16 cellular contexts compared by ENCODE assay signal in the genomic region with DNA sequence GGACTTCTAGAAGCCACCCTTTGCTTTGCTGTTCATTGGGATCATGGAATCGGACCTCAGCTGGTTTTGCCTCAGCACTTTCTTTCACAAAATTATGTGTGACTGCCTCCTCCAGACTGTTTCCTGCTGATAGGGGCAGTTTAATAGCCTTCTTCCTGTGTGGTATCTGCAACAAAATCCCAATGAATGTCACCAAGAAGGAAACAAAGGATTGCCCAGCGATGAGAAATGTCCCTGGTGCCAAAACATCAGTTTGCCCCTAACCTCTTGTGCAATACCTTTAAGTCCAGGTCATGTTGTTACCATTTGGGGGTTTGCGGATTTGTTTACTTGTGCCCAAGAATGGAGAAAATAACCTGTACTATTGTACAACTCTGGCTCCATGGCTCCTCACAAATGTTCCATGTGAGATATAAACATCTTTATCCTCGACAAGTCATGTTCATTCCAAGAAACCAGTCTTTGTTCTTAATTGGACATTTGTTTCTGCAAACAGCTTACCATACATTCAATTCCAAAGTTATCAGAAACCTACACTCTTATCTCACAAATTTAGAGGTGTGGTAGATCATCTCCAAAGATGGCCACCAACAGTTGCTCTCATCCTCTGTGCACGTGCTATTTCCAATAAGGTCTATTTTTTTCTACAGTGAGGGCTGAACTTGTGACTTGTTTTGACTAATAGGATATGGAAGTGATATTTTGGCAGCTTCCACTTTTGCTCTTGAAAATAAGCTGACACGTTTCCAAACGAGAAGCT. TPM values are rescaled to one million over a fixed set of nuclear protein-coding genes. Genes with fewer than 3 reads are reported as not detected.
DNase-seq lines count a peak whose midpoint lies in the region; ATAC-seq, FAIRE-seq and TF ChIP-seq lines count a peak whose summit lies in the region.
"Had no signal": no experiment of that assay in that cellular context is flagged by ENCODE, and none has a peak within 500 bp of the region (broad histone marks: within the 10 kb centered on the region; RNA-seq: fewer than 3 reads in every experiment).

No MANE protein-coding gene starts in this region.

- in situ Hi-C loops in Panc1 (cut with HindIII; ENCODE audit: low pct_unique_long_range_greater_than_20kb, low sequenced_read_pairs) = no loop called here

- peak overlapping the region; percentile 44 for H3K9ac ChIP-seq in endothelial cell of umbilical vein (replicated peaks; ENCODE audit: extremely low read depth, insufficient read depth, low read length)
- H3K9ac ChIP-seq: KMS-11 had no signal

- TF ChIP-seq CTCF in Panc1 (IDR thresholded peaks at IDR 0.05) (no peak), endothelial cell of umbilical vein (IDR thresholded peaks at IDR 0.05; ENCODE audit: extremely low read depth in 1 of 2, insufficient read depth in 1 of 2, low read depth in 1 of 2, low read length in 2 of 2) (no peak), spleen (IDR thresholded peaks at IDR 0.05 in 8 of 11, conservative IDR thresholded peaks at IDR 0.05 in 3 of 11) (no peak)

- peak overlapping the region; percentile 29 for H3K4me2 ChIP-seq in endothelial cell of umbilical vein (ENCODE audit: insufficient read depth, low read length)
- H3K4me2 ChIP-seq: KMS-11 had no signal

- H3K4me3 ChIP-seq in Panc1 (ENCODE audit: low read depth in 2 of 2, low read length in 2 of 2) (no peak overlapping the region), endothelial cell of umbilical vein (replicated peaks in 1 of 3; ENCODE audit: insufficient read depth in 1 of 3, low read depth in 1 of 3, low read length in 3 of 3) (no peak overlapping the region), spleen (no peak overlapping the region)

- H3K27ac ChIP-seq in Panc1 (ENCODE audit: low read length) = no peak overlapping the region
- peak overlapping the region; percentile 77 for H3K27ac ChIP-seq in endothelial cell of umbilical vein (ENCODE audit: insufficient read depth, low read depth, low read length)
- peak overlapping the region in 7 of 8 donors; percentile 23 to 74 (median 52) for H3K27ac ChIP-seq in spleen
- H3K27ac ChIP-seq: KMS-11 had no signal

- no peaks in the 10 kb centered on the region for H4K20me1 ChIP-seq in endothelial cell of umbilical vein (replicated peaks; ENCODE audit: control insufficient read depth, extremely low read depth, insufficient read depth, low read length)

- POLR2A ChIA-PET in Panc1 (lab: Charles Lee) = no interaction called here
- POLR2A ChIA-PET in endothelial cell of umbilical vein (lab: Charles Lee) = interaction anchor here (1.0 kb wide), 1 partner anchor 69 kb away, joined by 7 read pairs; the partner anchor contains the start of gene FAM117A

- no peaks in the 10 kb centered on the region for H3K79me2 ChIP-seq in endothelial cell of umbilical vein (ENCODE audit: control insufficient read depth, insufficient read depth, low read length)

- H3K27me3 ChIP-seq in Panc1 (ENCODE audit: control insufficient read depth, insufficient read depth, low read length) (no peaks in the 10 kb centered on the region), endothelial cell of umbilical vein (ENCODE audit: control insufficient read depth in 2 of 2, insufficient read depth in 2 of 2, low read length in 2 of 2) (no peaks in the 10 kb centered on the region), spleen (replicated peaks in 1 of 7) (no peaks in the 10 kb centered on the region)

- FAIRE-seq in endothelial cell of umbilical vein (lab: Jason Lieb, UNC) = peak; percentile 99

- BruUV-seq in Panc1 (replicated peaks; lab: Mats Ljungman, UMichigan) (TSS peak; percentile 22), endothelial cell of umbilical vein (replicated peaks; lab: Mats Ljungman, UMichigan) (no TSS peak)

- ATAC-seq in Panc1 (no peak), HG03159 (IDR thresholded peaks at IDR 0.05; ENCODE audit: unreplicated experiment) (no peak)

- DNase-seq in GDM1 (lab: John Stamatoyannopoulos, UW) (peak; percentile 68), Panc1 (ENCODE audit: low read depth, low spot score) (no peak), endothelial cell of umbilical vein (ENCODE audit: low read depth, low spot score) (peak; percentile 97), spleen (no peak), ureter (ENCODE audit: low spot score) (no peak), globus pallidus (ENCODE audit: low spot score) (no peak)
- DNase-seq: amygdala, DMS153, glutamatergic neuron, NCI-H2171 treated with DMSO at 0.1 percent for 48 hours, retina had no signal

- WGBS in spleen, 5 donors = 32 to 53% (median 35%) methylated on average over 7 of the region's 7 CpGs

- H3K9me1 ChIP-seq in endothelial cell of umbilical vein (replicated peaks; ENCODE audit: control insufficient read depth, extremely low read depth, insufficient read depth, low read length) = no peaks in the 10 kb centered on the region

- CTCF ChIA-PET in Panc1 (lab: Charles Lee) (no interaction called here), endothelial cell of umbilical vein (lab: Charles Lee) (interaction anchor here (0.8 to 3.0 kb wide), 7 partner anchors 10 to 263 kb away, joined by 3 to 10 read pairs (median 4); no protein-coding TSS in a partner anchor)

- H3K4me1 ChIP-seq in Panc1 (ENCODE audit: control insufficient read depth, insufficient read depth, low read length) = peaks cover 14% of the 10 kb centered on the region
- peaks cover 94% of the 10 kb centered on the region for H3K4me1 ChIP-seq in endothelial cell of umbilical vein (ENCODE audit: control insufficient read depth, extremely low read depth, insufficient read depth, low read length)
- H3K4me1 ChIP-seq in spleen = peaks cover 16 to 60% (median 43%) of the 10 kb centered on the region in 6 donors

- H3K9me3 ChIP-seq in Panc1 (ENCODE audit: control insufficient read depth, insufficient read depth, low read depth, low read length) (no peaks in the 10 kb centered on the region), endothelial cell of umbilical vein (replicated peaks; ENCODE audit: control insufficient read depth, insufficient read depth, low read length) (no peaks in the 10 kb centered on the region), spleen (no peaks in the 10 kb centered on the region)

- intact Hi-C loops in Panc1 (cut with micrococcal nuclease; ENCODE audit: unreplicated experiment) (no loop called here), endothelial cell of umbilical vein (cut with micrococcal nuclease) (loop anchor here (1.0 to 2.0 kb wide), 3 partner anchors 12 to 44 kb away; no protein-coding TSS in a partner anchor), spleen (cut with DNase I; ENCODE audit: low total_unique reads) (no loop called here)

- no peak overlapping the region for H2AFZ ChIP-seq in endothelial cell of umbilical vein (ENCODE audit: low read depth, low read length)

- no peaks in the 10 kb centered on the region for H3K36me3 ChIP-seq in Panc1 (ENCODE audit: control insufficient read depth, insufficient read depth, low read length)
- H3K36me3 ChIP-seq in endothelial cell of umbilical vein (ENCODE audit: control insufficient read depth in 2 of 2, extremely low read depth in 1 of 2, insufficient read depth in 2 of 2, low read length in 2 of 2) = peaks cover 2 to 9% of the 10 kb centered on the region in 2 experiments
- peaks cover 0 to 84% (median 33%) of the 10 kb centered on the region in 6 donors for H3K36me3 ChIP-seq in spleen

- dilution Hi-C loops in endothelial cell of umbilical vein (cut with MboI; ENCODE audit: extremely low pct_ligation_motif_present, low sequenced_read_pairs) = no loop called here

- TF ChIP-seq POLR2A in endothelial cell of umbilical vein (IDR thresholded peaks at IDR 0.05; ENCODE audit: low read depth, low read length) (peak; percentile 87), spleen (IDR thresholded peaks at IDR 0.05) (no peak)

TF ChIP-seq in endothelial cell of umbilical vein, 7 proteins besides CTCF, POLR2A, EP300 and RAD21 (continues in another document):
- TF ChIP-seq POLR2AphosphoS5 (IDR thresholded peaks at IDR 0.05; ENCODE audit: insufficient read depth, low read depth, low read length) (peak; percentile 94), EZH2 (IDR thresholded peaks at IDR 0.05; ENCODE audit: borderline replicate concordance, low read depth, low read length, severe bottlenecking) (no peak), FOS (IDR thresholded peaks at IDR 0.05; ENCODE audit: borderline replicate concordance, insufficient read depth, low read length) (peak; percentile 36), MYC (IDR thresholded peaks at IDR 0.05; ENCODE audit: low read depth, low read length) (no peak), GATA2 (IDR thresholded peaks at IDR 0.05; ENCODE audit: insufficient read depth, insufficient read length, low read depth, low read length) (peak; percentile 97)
- TF ChIP-seq, protein P1, sequence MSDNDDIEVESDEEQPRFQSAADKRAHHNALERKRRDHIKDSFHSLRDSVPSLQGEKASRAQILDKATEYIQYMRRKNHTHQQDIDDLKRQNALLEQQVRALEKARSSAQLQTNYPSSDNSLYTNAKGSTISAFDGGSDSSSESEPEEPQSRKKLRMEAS (IDR thresholded peaks at IDR 0.05; ENCODE audit: insufficient read depth, insufficient read length) = peak; percentile 67

RNA-seq across cellular contexts. Expression of gene TAC4, which starts 14.8 kb away (rescaled TPM):
- total RNA-seq in Panc1 (2021; ENCODE audit: unreplicated experiment) = not detected
- not detected for polyA plus RNA-seq in Panc1 (2012; ENCODE audit: insufficient read length)
- total RNA-seq in endothelial cell of umbilical vein = not detected in 2 replicates
- polyA plus RNA-seq in endothelial cell of umbilical vein = 0.19 and 0.27 TPM in 2 replicates
- polyA plus RNA-seq in endothelial cell of umbilical vein (2011; cell fraction: cytosol; rRNA removed) = 0.14 and 0.27 TPM in 2 replicates
- 0.32 TPM in 1 of 2 replicates, not detected in the other for polyA plus RNA-seq in endothelial cell of umbilical vein (2011; cell fraction: nucleus; rRNA removed)
- polyA plus RNA-seq in endothelial cell of umbilical vein (2012) = not detected in 2 replicates
- not detected in 2 replicates for polyA minus RNA-seq in endothelial cell of umbilical vein
- not detected for polyA minus RNA-seq in endothelial cell of umbilical vein (2011; cell fraction: cytosol; rRNA and poly(A)+ RNA removed)
- not detected in 2 replicates for polyA minus RNA-seq in endothelial cell of umbilical vein (2011; cell fraction: nucleus; rRNA and poly(A)+ RNA removed)
- not detected for total RNA-seq in spleen
- not detected for polyA plus RNA-seq in spleen
- total RNA-seq in ureter = not detected
- total RNA-seq: activated CD8-positive, alpha-beta memory T cell treated with anti-CD3 and anti-CD28 coated beads for 36 hours; epithelial cell of proximal tubule; mesothelial cell of epicardium had no signal

RNA-seq across cellular contexts. Expression of gene KAT7, which starts 44.5 kb away (rescaled TPM):
- total RNA-seq in Panc1 (2021; ENCODE audit: unreplicated experiment) (69.0 TPM), endothelial cell of umbilical vein (64.9 and 66.2 TPM in 2 replicates), spleen (10 to 100 TPM; 38.1 to 81.2 (median 65.0) TPM), ureter (98.2 TPM)
- polyA plus RNA-seq in Panc1 (2012; ENCODE audit: insufficient read length) = 25.1 TPM
- polyA plus RNA-seq in endothelial cell of umbilical vein (35.0 and 44.5 TPM in 2 replicates), spleen (10 to 100 TPM in 1 of 3 donors, 1 to 10 TPM in 2; 5.9 to 11.4 (median 8.0) TPM)
- polyA plus RNA-seq in endothelial cell of umbilical vein (2011; cell fraction: cytosol; rRNA removed) = 31.0 and 39.9 TPM in 2 replicates
- 63.1 and 64.3 TPM in 2 replicates for polyA plus RNA-seq in endothelial cell of umbilical vein (2011; cell fraction: nucleus; rRNA removed)
- 30.7 TPM in 2 replicates for polyA plus RNA-seq in endothelial cell of umbilical vein (2012)
- 106 and 112 TPM in 2 replicates for polyA minus RNA-seq in endothelial cell of umbilical vein
- 21.7 TPM for polyA minus RNA-seq in endothelial cell of umbilical vein (2011; cell fraction: cytosol; rRNA and poly(A)+ RNA removed)
- 104 and 144 TPM in 2 replicates for polyA minus RNA-seq in endothelial cell of umbilical vein (2011; cell fraction: nucleus; rRNA and poly(A)+ RNA removed)

Comparison
In these comparisons a context has a peak if more than half of its experiments do, and no peak if none do; other contexts are left out.
1. DNase-seq: peak in GDM1 (single experiment) and endothelial cell of umbilical vein (single experiment); none in Panc1 (single experiment), spleen (single experiment), ureter (single experiment) and globus pallidus (single experiment).